In the genomic region with DNA sequence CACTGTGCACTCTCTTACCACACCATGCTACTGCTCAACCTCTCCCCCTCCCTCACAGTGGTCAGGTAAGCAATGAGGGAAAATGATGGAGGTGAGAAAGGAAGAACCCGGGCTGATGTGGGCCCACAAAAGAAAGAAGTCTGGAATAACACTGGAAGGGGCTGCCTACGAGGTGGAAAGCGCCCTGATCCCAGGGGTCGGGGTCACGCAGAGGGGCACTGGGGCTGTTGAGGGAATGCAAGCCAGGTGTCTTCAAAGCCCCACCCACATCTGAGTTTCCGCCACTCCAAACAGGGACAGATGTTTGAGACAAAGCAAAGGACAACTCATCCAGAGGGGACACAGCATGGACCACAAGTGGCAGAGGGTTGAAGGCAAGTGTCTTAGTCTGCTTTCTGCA, we compare ENCODE assay signal across 12 cellular contexts. TPM values are rescaled to one million over a fixed set of nuclear protein-coding genes. Genes with fewer than 3 reads are reported as not detected.
DNase-seq lines count a peak whose midpoint lies in the region; ATAC-seq and TF ChIP-seq lines count a peak whose summit lies in the region.
"Had no signal": no experiment of that assay in that cellular context is flagged by ENCODE, and none has a peak within 500 bp of the region (broad histone marks: within the 10 kb centered on the region; RNA-seq: fewer than 3 reads in every experiment).

No MANE protein-coding gene starts in this region.

- H3K27ac Mint-ChIP-seq in T-helper 17 cell = peak overlapping the region; percentile 100
- H3K27ac Mint-ChIP-seq in stimulated activated naive CD8-positive, alpha-beta T cell treated with anti-CD3 and anti-CD28 coated beads, Interleukin-15, amount 100 ng/mL, for 72 hours = peak overlapping the region; percentile 84

- H3K36me3 ChIP-seq in liver (ENCODE audit: control insufficient read depth in 4 of 4, insufficient read depth in 3 of 4, low read depth in 1 of 4, low read length in 3 of 4) = peaks cover 0 to 3% (median 0%) of the 10 kb centered on the region in 4 donors

- H3K9me3 Mint-ChIP-seq in activated T-cell treated with anti-CD3 and anti-CD28 coated beads, Interleukin-2, amount 50 U/mL, for 4 hours = no peaks in the 10 kb centered on the region
- H3K9me3 Mint-ChIP-seq in stimulated activated naive CD8-positive, alpha-beta T cell treated with anti-CD3 and anti-CD28 coated beads, Interleukin-15, amount 100 ng/mL, for 72 hours = no peaks in the 10 kb centered on the region

- peak overlapping the region; percentile 93 to 99 for H3K27ac ChIP-seq in liver (ENCODE audit: low read depth in 1 of 2, low read length in 2 of 2)

- no peak for DNase-seq in activated T-cell treated with anti-CD3 and anti-CD28 coated beads, Interleukin-2, amount 50 U/mL, for 4 hours
- DNase-seq in activated T-cell treated with anti-CD3 and anti-CD28 coated beads for 4 hours = no peak
- no peak for DNase-seq in T-helper 17 cell
- DNase-seq in stimulated activated naive CD8-positive, alpha-beta T cell treated with anti-CD3 and anti-CD28 coated beads, Interleukin-15, amount 100 ng/mL, for 72 hours = no peak
- DNase-seq in cerebellar nuclear complex (lab: John Stamatoyannopoulos, UW) = no peak
- DNase-seq in stimulated activated naive CD4-positive, alpha-beta T cell (lab: John Stamatoyannopoulos, UW) = no peak
- DNase-seq in Kasumi-1 (lab: John Stamatoyannopoulos, UW) = no peak
- DNase-seq: DMS79 treated with DMSO at 0.1 percent for 48 hours, hippocampal formation, retina had no signal

- ATAC-seq in activated T-cell treated with anti-CD3 and anti-CD28 coated beads, Interleukin-2, amount 50 U/mL, for 4 hours = no peak
- no peak for ATAC-seq in T-helper 17 cell
- no peak for ATAC-seq in stimulated activated naive CD8-positive, alpha-beta T cell treated with anti-CD3 and anti-CD28 coated beads, Interleukin-15, amount 100 ng/mL, for 72 hours

- H3K36me3 Mint-ChIP-seq in activated T-cell treated with anti-CD3 and anti-CD28 coated beads, Interleukin-2, amount 50 U/mL, for 4 hours (ENCODE audit: insufficient read depth) = peaks cover 55% of the 10 kb centered on the region
- H3K36me3 Mint-ChIP-seq in T-helper 17 cell (ENCODE audit: low read depth) = peaks cover 12% of the 10 kb centered on the region

- H3K4me3 Mint-ChIP-seq in activated T-cell treated with anti-CD3 and anti-CD28 coated beads, Interleukin-2, amount 50 U/mL, for 4 hours = peak overlapping the region; percentile 91
- H3K4me3 Mint-ChIP-seq in T-helper 17 cell = peak overlapping the region; percentile 95
- H3K4me3 Mint-ChIP-seq in stimulated activated naive CD8-positive, alpha-beta T cell treated with anti-CD3 and anti-CD28 coated beads, Interleukin-15, amount 100 ng/mL, for 72 hours = peak overlapping the region; percentile 89 to 91

- H3K9me3 ChIP-seq in T-helper 17 cell (ENCODE audit: control insufficient read depth, low read length, poor library complexity, severe bottlenecking) = no peaks in the 10 kb centered on the region
- H3K9me3 ChIP-seq in liver (ENCODE audit: control insufficient read depth in 4 of 4, low read length in 3 of 4) = no peaks in the 10 kb centered on the region

- H3K27me3 ChIP-seq in liver (ENCODE audit: control insufficient read depth in 4 of 4, insufficient read depth in 4 of 4, low read length in 3 of 4) = no peaks in the 10 kb centered on the region

- H3K9ac ChIP-seq in liver (ENCODE audit: low read depth in 1 of 2, low read length in 2 of 2) = no peak overlapping the region

- H3K4me3 ChIP-seq in liver (ENCODE audit: low read depth in 1 of 3, low read length in 3 of 3) = no peak overlapping the region

- H3K27me3 Mint-ChIP-seq in activated T-cell treated with anti-CD3 and anti-CD28 coated beads, Interleukin-2, amount 50 U/mL, for 4 hours (ENCODE audit: low read depth) = no peaks in the 10 kb centered on the region
- no peaks in the 10 kb centered on the region for H3K27me3 Mint-ChIP-seq in T-helper 17 cell
- no peaks in the 10 kb centered on the region for H3K27me3 Mint-ChIP-seq in stimulated activated naive CD8-positive, alpha-beta T cell treated with anti-CD3 and anti-CD28 coated beads, Interleukin-15, amount 100 ng/mL, for 72 hours

- 97% methylated on average over 6 of the region's 6 CpGs for WGBS in liver

- peaks cover 78% of the 10 kb centered on the region for H3K4me1 Mint-ChIP-seq in activated T-cell treated with anti-CD3 and anti-CD28 coated beads, Interleukin-2, amount 50 U/mL, for 4 hours (ENCODE audit: low read depth)
- peaks cover 61% of the 10 kb centered on the region for H3K4me1 Mint-ChIP-seq in T-helper 17 cell
- peaks cover 81% of the 10 kb centered on the region for H3K4me1 Mint-ChIP-seq in stimulated activated naive CD8-positive, alpha-beta T cell treated with anti-CD3 and anti-CD28 coated beads, Interleukin-15, amount 100 ng/mL, for 72 hours

- H3K4me1 ChIP-seq in liver (ENCODE audit: control insufficient read depth in 4 of 4, insufficient read depth in 4 of 4, low read length in 3 of 4) = peaks cover 12 to 54% (median 41%) of the 10 kb centered on the region in 4 donors

- no peak for TF ChIP-seq RAD21 in liver (IDR thresholded peaks at IDR 0.05)

- no peak for TF ChIP-seq CTCF in liver (IDR thresholded peaks at IDR 0.05; ENCODE audit: low read depth, low read length, missing input control)

TF ChIP-seq in liver, 16 proteins besides CTCF, POLR2A, EP300 and RAD21:
- TF ChIP-seq RXRA (IDR thresholded peaks at IDR 0.05) = no peak

RNA-seq across cellular contexts. Expression of a gene that starts 4.2 kb away (rescaled TPM):
- total RNA-seq in activated T-cell treated with anti-CD3 and anti-CD28 coated beads, Interleukin-2, amount 50 U/mL, for 4 hours = 100 to 1,000 TPM; 199 to 329 (median 211) TPM
- 100 to 1,000 TPM; 227 to 245 TPM for total RNA-seq in T-helper 17 cell
- total RNA-seq in liver = 100 to 1,000 TPM in 1 of 2 donors, 10 to 100 TPM in 1; 50.9 to 101 TPM
- 10 to 100 TPM; 33.2 to 45.1 TPM for polyA plus RNA-seq in liver

RNA-seq across cellular contexts. Expression of a gene that starts 56.2 kb away (rescaled TPM):
- total RNA-seq in activated T-cell treated with anti-CD3 and anti-CD28 coated beads, Interleukin-2, amount 50 U/mL, for 4 hours = 1 to 10 TPM in 2 of 3 donors, under 1 TPM in 1; 0.47 to 1.1 (median 1.0) TPM
- total RNA-seq in T-helper 17 cell (under 1 TPM in 1 of 2 donors, not detected in 1; 0.22 TPM), liver (100 to 1,000 TPM in 1 of 2 donors, 10 to 100 TPM in 1; 72.9 to 156 TPM)
- polyA plus RNA-seq in liver = 100 to 1,000 TPM; 318 to 878 TPM
- total RNA-seq: T-helper 1 cell treated with Interleukin-12 subunit alpha and Interleukin-12 subunit beta and Interleukin-4 antibody, amounts not matched to agents 30 ng/mL and 1 ng/mL, for 36 hours had no signal

Comparison
In these comparisons a context has a peak if more than half of its experiments do, and no peak if none do; other contexts are left out.
1. RNA of a gene that starts 56.2 kb away (total RNA-seq): 72.9 to 156 TPM in liver; 0.47 to 1.1 TPM in activated T-cell treated with anti-CD3 and anti-CD28 coated beads, Interleukin-2, amount 50 U/mL, for 4 hours and 0.22 TPM in T-helper 17 cell; every median in the first group is over 10 times any median in the second.
2. Peak in every context shown above with its lines, with median percentiles within 50 percentile points of each other: H3K4me3 Mint-ChIP-seq.